Comparison of ENCODE assay signal across 8 cellular contexts in the genomic region with DNA sequence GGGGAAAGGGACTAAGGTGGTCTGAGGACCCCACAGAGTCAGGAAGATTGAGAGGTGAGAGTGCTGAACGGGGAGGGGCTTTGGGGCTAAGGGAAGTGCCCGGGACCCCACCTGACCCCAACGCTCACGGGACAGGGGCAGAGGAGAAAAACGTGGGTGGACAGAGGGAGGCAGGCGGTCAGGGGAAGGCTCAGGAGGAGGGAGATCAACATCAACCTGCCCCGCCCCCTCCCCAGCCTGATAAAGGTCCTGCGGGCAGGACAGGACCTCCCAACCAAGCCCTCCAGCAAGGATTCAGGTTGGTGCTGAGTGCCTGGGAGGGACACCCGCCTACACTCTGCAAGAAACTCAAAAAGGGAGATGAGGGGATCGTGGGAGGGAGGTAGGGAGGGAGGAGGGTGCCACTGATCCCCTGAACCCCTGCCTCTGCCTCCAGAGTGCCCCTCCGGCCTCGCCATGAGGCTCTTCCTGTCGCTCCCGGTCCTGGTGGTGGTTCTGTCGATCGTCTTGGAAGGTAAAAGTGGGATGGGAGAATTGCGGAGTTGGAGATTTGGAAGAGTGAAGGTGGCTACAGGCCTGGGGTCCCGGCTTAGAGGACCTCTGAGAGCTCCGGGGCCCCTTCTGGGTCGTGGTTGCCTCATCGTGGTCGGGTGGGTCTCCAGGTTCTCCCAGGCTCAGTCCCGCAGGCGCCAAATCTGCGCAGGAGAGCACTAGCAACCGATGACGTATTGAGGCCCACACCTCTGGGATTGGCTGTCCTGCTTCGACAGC. TPM values are rescaled to one million over a fixed set of nuclear protein-coding genes. Genes with fewer than 3 reads are reported as not detected.
DNase-seq lines count a peak whose midpoint lies in the region; ATAC-seq, FAIRE-seq and TF ChIP-seq lines count a peak whose summit lies in the region.
"Not testable (repeated sequence)": the region's sequence is repeated elsewhere in the genome, so short reads cannot be mapped to it uniquely, and the experiment has no call there.

A gene (plus strand): TSS at position 173 of the 771 bp plus-strand sequence. CDS start 284 bp downstream, at position 457.

- H3K27ac Mint-ChIP-seq in activated CD4-positive, alpha-beta T cell treated with anti-CD3 and anti-CD28 coated beads for 36 hours: peak within 1 kb of the TSS; percentile 93

- not testable (repeated sequence) for H3K36me3 Mint-ChIP-seq in activated CD4-positive, alpha-beta T cell treated with anti-CD3 and anti-CD28 coated beads for 36 hours (ENCODE audit: low read depth)

- H3K4me1 Mint-ChIP-seq in activated CD4-positive, alpha-beta T cell treated with anti-CD3 and anti-CD28 coated beads for 36 hours: not testable (repeated sequence)

- peak within 1 kb of the TSS; percentile 89 for H3K4me3 Mint-ChIP-seq in activated CD4-positive, alpha-beta T cell treated with anti-CD3 and anti-CD28 coated beads for 36 hours

- DNase-seq in AG08395 (ENCODE audit: low spot score) (peak; percentile 95), GM19239 (ENCODE audit: insufficient read length, low spot score) (peak; percentile 98), NCI-H510A (lab: John Stamatoyannopoulos, UW) (peak; percentile 68), choroid plexus epithelial cell (ENCODE audit: low read depth) (peak; percentile 83), kidney tubule cell (ENCODE audit: low spot score) (peak; percentile 74)
- peak; percentile 88 for DNase-seq in activated CD4-positive, alpha-beta T cell treated with anti-CD3 and anti-CD28 coated beads for 36 hours
- peak; percentile 36 to 61 for DNase-seq in stimulated activated CD4-positive, alpha-beta T cell treated with anti-CD3 and anti-CD28 coated beads, Interleukin-15, amount 100 ng/mL, for 1 hour (ENCODE audit: low read depth in 1 of 2, low spot score in 1 of 2)

- peaks cover 25% of the 10 kb centered on the region for H3K27me3 Mint-ChIP-seq in activated CD4-positive, alpha-beta T cell treated with anti-CD3 and anti-CD28 coated beads for 36 hours

- peak; percentile 88 for ATAC-seq in HG03442 (IDR thresholded peaks at IDR 0.05; ENCODE audit: unreplicated experiment)
- ATAC-seq in activated CD4-positive, alpha-beta T cell treated with anti-CD3 and anti-CD28 coated beads for 36 hours: peak; percentile 99

- not testable (repeated sequence) for H3K9me3 Mint-ChIP-seq in activated CD4-positive, alpha-beta T cell treated with anti-CD3 and anti-CD28 coated beads for 36 hours (ENCODE audit: low read depth)

- not testable (repeated sequence) for TF ChIP-seq CTCF in choroid plexus epithelial cell (conservative IDR thresholded peaks at IDR 0.05; ENCODE audit: low read depth, low read length)

- POLR2A ChIA-PET in activated CD4-positive, alpha-beta T cell treated with anti-CD3 and anti-CD28 coated beads for 36 hours (lab: Charles Lee): not testable (repeated sequence)

- H3K4me3 ChIP-seq in choroid plexus epithelial cell (ENCODE audit: low read depth, low read length): peak within 1 kb of the TSS; percentile 63

- intact Hi-C loops in activated CD4-positive, alpha-beta T cell treated with anti-CD3 and anti-CD28 coated beads for 36 hours (cut with DNase I, micrococcal nuclease): loop anchor here in 1 of 2 experiments (1.0 kb wide), 5 partner anchors 24 to 456 kb away; a partner anchor contains a TSS

- FAIRE-seq in GM19239 (lab: Jason Lieb, UNC): peak; percentile 90

- CTCF ChIA-PET in activated CD4-positive, alpha-beta T cell treated with anti-CD3 and anti-CD28 coated beads for 36 hours (lab: Charles Lee): interaction anchor here (1.0 kb wide), 1 partner anchor 37 kb away, joined by 3 read pairs; no protein-coding TSS in a partner anchor

RNA-seq across cellular contexts. Expression of the gene that starts here (rescaled TPM):
- total RNA-seq in activated CD4-positive, alpha-beta T cell treated with anti-CD3 and anti-CD28 coated beads for 36 hours: 1 to 10 TPM; 2.8 to 2.9 TPM

Comparison
In these comparisons a context has a peak if more than half of its experiments do, and no peak if none do; other contexts are left out.
1. Peak in every context shown above with its lines: DNase-seq, ATAC-seq and H3K4me3 ChIP-seq.